9 cellular contexts compared by ENCODE assay signal in genomic region chr6:68876792-68877493, GRCh38.
DNase-seq lines count a peak whose midpoint lies in the region; ATAC-seq and TF ChIP-seq lines count a peak whose summit lies in the region.
"Had no signal": no experiment of that assay in that cellular context is flagged by ENCODE, and none has a peak within 500 bp of the region (broad histone marks: within the 10 kb centered on the region; RNA-seq: fewer than 3 reads in every experiment).

No MANE protein-coding gene starts in this region.

- no peaks in the 10 kb centered on the region for H3K4me1 ChIP-seq in H9 (ENCODE audit: insufficient read depth, low read length)
- no peaks in the 10 kb centered on the region for H3K4me1 ChIP-seq in gastrocnemius medialis

- H3K4me2 ChIP-seq in H9 (ENCODE audit: insufficient read depth, insufficient read length, low read length): no peak overlapping the region

- no peak overlapping the region for H2AFZ ChIP-seq in H9 (ENCODE audit: low read length)

- H2BK5ac ChIP-seq in H9 (ENCODE audit: insufficient read length, low read length): no peak overlapping the region

- H2BK20ac ChIP-seq in H9 (ENCODE audit: low read depth, low read length, poor library complexity, severe bottlenecking): no peak overlapping the region

- no peak overlapping the region for H2AK5ac ChIP-seq in H9 (ENCODE audit: insufficient read length, low read length)

- H2BK12ac ChIP-seq in H9 (ENCODE audit: insufficient read length, low read depth, low read length): no peak overlapping the region

- H3K27ac ChIP-seq in H9 (ENCODE audit: insufficient read length, low read depth, low read length): no peak overlapping the region
- no peak overlapping the region for H3K27ac ChIP-seq in gastrocnemius medialis

- no peaks in the 10 kb centered on the region for H4K20me1 ChIP-seq in H9 (ENCODE audit: control insufficient read depth, insufficient read depth, insufficient read length)

- no peak overlapping the region for H2BK120ac ChIP-seq in H9 (ENCODE audit: low read depth, low read length, poor library complexity, severe bottlenecking)

- no peak for TF ChIP-seq POLR2A in gastrocnemius medialis (IDR thresholded peaks at IDR 0.05)

- intact Hi-C loops in gastrocnemius medialis (cut with DNase I; ENCODE audit: low total_unique reads): no loop called here

- H2BK15ac ChIP-seq in H9 (ENCODE audit: low read depth, low read length): no peak overlapping the region

- H3T11ph ChIP-seq in H9 (ENCODE audit: low read length): no peak overlapping the region

- no peaks in the 10 kb centered on the region for H3K4me1 Mint-ChIP-seq in H9
- no peaks in the 10 kb centered on the region for H3K4me1 Mint-ChIP-seq in stimulated activated naive B cell treated with anti-CD40 and anti-IgM and Interleukin-4, amounts not matched to agents 10 μg/mL and 1 μg/mL and 100 μg/mL, for 72 hours

- H3K14ac ChIP-seq in H9 (ENCODE audit: insufficient read depth, low read length): no peak overlapping the region

- no peak overlapping the region for H3K56ac ChIP-seq in H9 (ENCODE audit: insufficient read length, low read depth, low read length)

- no peaks in the 10 kb centered on the region for H3K36me3 ChIP-seq in gastrocnemius medialis

- in situ Hi-C loops in gastrocnemius medialis (cut with MboI; ENCODE audit: low sequenced_read_pairs in 4 of 4): no loop called here

- no peak overlapping the region for H3K4ac ChIP-seq in H9 (ENCODE audit: low read depth, low read length)

- ATAC-seq in gastrocnemius medialis (no peak), esophagus mucosa (no peak), GM21381 (IDR thresholded peaks at IDR 0.05; ENCODE audit: unreplicated experiment) (no peak)
- no peak for ATAC-seq in stimulated activated naive B cell treated with anti-CD40 and anti-IgM and Interleukin-4, amounts not matched to agents 10 μg/mL and 1 μg/mL and 100 μg/mL, for 72 hours (replicated peaks)

- peak; percentile 72 for TF ChIP-seq CTCF in H9 (conservative IDR thresholded peaks at IDR 0.05)
- TF ChIP-seq CTCF in gastrocnemius medialis (IDR thresholded peaks at IDR 0.05 in 4 of 5, conservative IDR thresholded peaks at IDR 0.05 in 1 of 5): peak in 2 of 5 experiments; percentile 11 to 28

- no peak overlapping the region for H4K5ac ChIP-seq in H9 (ENCODE audit: insufficient read length, low read depth, low read length)

- H3K23me2 ChIP-seq in H9 (ENCODE audit: insufficient read length, low read depth, low read length, poor library complexity, severe bottlenecking): no peaks in the 10 kb centered on the region

- H3K9me3 Mint-ChIP-seq in H9: peaks cover 3 to 4% of the 10 kb centered on the region in 2 experiments; a peak in 4 of 5 replicates
- no peaks in the 10 kb centered on the region for H3K9me3 Mint-ChIP-seq in stimulated activated naive B cell treated with anti-CD40 and anti-IgM and Interleukin-4, amounts not matched to agents 10 μg/mL and 1 μg/mL and 100 μg/mL, for 72 hours

- H3K79me2 ChIP-seq in H9 (ENCODE audit: insufficient read depth, low read length): no peaks in the 10 kb centered on the region

- no peaks in the 10 kb centered on the region for H3K79me1 ChIP-seq in H9 (ENCODE audit: insufficient read depth, low read depth, low read length, poor library complexity, severe bottlenecking)

- no peaks in the 10 kb centered on the region for H3K27me3 Mint-ChIP-seq in H9 (ENCODE audit: low read depth)
- no peaks in the 10 kb centered on the region for H3K27me3 Mint-ChIP-seq in stimulated activated naive B cell treated with anti-CD40 and anti-IgM and Interleukin-4, amounts not matched to agents 10 μg/mL and 1 μg/mL and 100 μg/mL, for 72 hours

- no CpG with 5 or more reads among the region's 2 CpGs for WGBS in H9 (ENCODE audit: extremely low coverage, insufficient read length, low lambda C conversion rate)

- H3K9me3 ChIP-seq in H9 (ENCODE audit: control insufficient read depth, low read depth, low read length): no peaks in the 10 kb centered on the region
- no peaks in the 10 kb centered on the region for H3K9me3 ChIP-seq in gastrocnemius medialis

- no peaks in the 10 kb centered on the region for H3K27me3 ChIP-seq in H9 (ENCODE audit: insufficient read depth, low read length)
- H3K27me3 ChIP-seq in gastrocnemius medialis: no peaks in the 10 kb centered on the region

- DNase-seq in DMS53 (lab: John Stamatoyannopoulos, UW): peak; percentile 75
- DNase-seq in H9: no peak
- DNase-seq in NCI-H526 (lab: John Stamatoyannopoulos, UW): peak; percentile 17 to 43
- DNase-seq in fibroblast of gingiva (ENCODE audit: low read depth): peak; percentile 4
- no peak for DNase-seq in gastrocnemius medialis
- DNase-seq in stimulated activated naive B cell treated with anti-CD40 and anti-IgM and Interleukin-4, amounts not matched to agents 10 μg/mL and 1 μg/mL and 100 μg/mL, for 72 hours: no peak

- H3K23ac ChIP-seq in H9 (ENCODE audit: insufficient read length, low read depth, low read length): no peak overlapping the region

- no peak overlapping the region for H3K9ac ChIP-seq in H9 (ENCODE audit: extremely low read depth, insufficient read length, low read length)

- H4K8ac ChIP-seq in H9 (replicated peaks; ENCODE audit: insufficient read length, low read depth, low read length): no peak overlapping the region

- H3K27ac Mint-ChIP-seq in H9: no peak overlapping the region
- H3K27ac Mint-ChIP-seq in stimulated activated naive B cell treated with anti-CD40 and anti-IgM and Interleukin-4, amounts not matched to agents 10 μg/mL and 1 μg/mL and 100 μg/mL, for 72 hours: no peak overlapping the region
- H3K27ac Mint-ChIP-seq: IgD-negative memory B cell had no signal

- peaks cover 0 to 5% (median 4%) of the 10 kb centered on the region in 3 experiments; a peak in 4 of 7 replicates for H3K36me3 Mint-ChIP-seq in H9 (ENCODE audit: insufficient read depth in 1 of 3, low read depth in 3 of 3)
- H3K36me3 Mint-ChIP-seq in stimulated activated naive B cell treated with anti-CD40 and anti-IgM and Interleukin-4, amounts not matched to agents 10 μg/mL and 1 μg/mL and 100 μg/mL, for 72 hours: no peaks in the 10 kb centered on the region
- H3K36me3 Mint-ChIP-seq: IgD-negative memory B cell had no signal

- no peak overlapping the region for H3K4me3 Mint-ChIP-seq in H9
- H3K4me3 Mint-ChIP-seq in stimulated activated naive B cell treated with anti-CD40 and anti-IgM and Interleukin-4, amounts not matched to agents 10 μg/mL and 1 μg/mL and 100 μg/mL, for 72 hours: no peak overlapping the region
- H3K4me3 Mint-ChIP-seq: IgD-negative memory B cell had no signal

- no peak overlapping the region for H3K4me3 ChIP-seq in gastrocnemius medialis

- H3K18ac ChIP-seq in H9 (ENCODE audit: insufficient read length, low read depth, low read length): no peak overlapping the region

- no peak overlapping the region for H4K91ac ChIP-seq in H9 (ENCODE audit: insufficient read length, low read depth, low read length)

Comparison
In these comparisons a context has a peak if more than half of its experiments do, and no peak if none do; other contexts are left out.
1. DNase-seq: peak in DMS53 (single experiment), NCI-H526 (2 of 2) and fibroblast of gingiva (single experiment); none in H9 (single experiment), gastrocnemius medialis (0 of 2) and stimulated activated naive B cell treated with anti-CD40 and anti-IgM and Interleukin-4, amounts not matched to agents 10 μg/mL and 1 μg/mL and 100 μg/mL, for 72 hours (single experiment).